6 cellular contexts compared by ENCODE assay signal in the genomic region with DNA sequence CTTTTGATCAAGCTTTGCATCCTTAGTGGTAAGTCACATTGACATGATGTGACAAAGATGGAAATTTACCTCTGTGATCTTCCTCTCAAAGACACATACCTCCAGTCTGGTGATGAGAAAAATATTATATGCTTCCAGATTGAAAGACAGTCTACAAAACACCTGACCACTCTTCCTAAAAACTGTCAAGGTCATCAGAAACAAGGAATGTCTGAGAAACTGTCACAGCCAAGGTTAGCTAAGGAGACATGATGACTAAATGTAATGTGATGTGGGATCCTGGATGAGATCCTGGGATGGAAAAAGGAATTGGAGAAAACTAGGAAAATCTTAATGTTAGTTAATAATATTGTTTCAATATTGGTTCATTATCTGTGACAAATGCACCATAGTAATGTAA.
"Had no signal": no experiment of that assay in that cellular context is flagged by ENCODE, and none has a peak within 500 bp of the region (broad histone marks: within the 10 kb centered on the region; RNA-seq: fewer than 3 reads in every experiment).

No MANE protein-coding gene starts in this region.

- DNase-seq: KBM-7, KG1 had no signal

- H3K9ac ChIP-seq: KMS-11 had no signal

- H3K4me3 ChIP-seq: K562 had no signal

- H3K4me2 ChIP-seq: KMS-11 had no signal

- FAIRE-seq: HTR-8/SVneo, K562 had no signal

- H3K27ac ChIP-seq: HL-60, KMS-11 had no signal

- ATAC-seq: K562 had no signal
